ENCODE assay signal across 10 cellular contexts in the genomic region with DNA sequence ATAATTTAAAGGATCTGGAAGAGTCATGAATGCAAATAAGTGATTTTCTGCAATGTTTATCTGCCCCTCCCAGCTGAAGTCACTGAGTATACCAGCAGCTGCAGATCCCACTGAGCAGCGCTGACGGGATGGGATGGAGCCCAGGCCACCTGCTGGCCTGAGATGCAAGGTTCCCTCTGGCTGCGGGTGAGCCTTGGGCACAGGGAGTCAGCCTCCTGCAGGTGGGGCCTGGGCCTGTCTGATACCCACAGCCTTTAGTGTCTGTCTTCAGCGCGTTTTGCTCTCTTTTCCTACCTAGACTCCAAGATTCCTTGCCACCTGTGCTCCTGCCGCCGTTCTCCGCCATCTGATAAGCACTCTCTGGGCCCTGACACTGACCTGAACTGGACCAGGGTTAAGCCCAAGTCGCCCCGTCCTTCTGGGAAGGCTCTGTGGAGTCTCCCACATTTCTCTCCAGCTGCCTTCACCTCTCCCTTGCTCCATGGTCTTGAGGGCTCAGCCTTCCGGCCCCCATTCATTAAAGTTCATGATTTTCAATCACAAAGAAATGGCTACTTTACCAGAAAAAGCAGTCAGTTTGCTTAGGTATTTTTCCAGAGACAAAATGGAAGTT.
DNase-seq lines count a peak whose midpoint lies in the region; ATAC-seq and TF ChIP-seq lines count a peak whose summit lies in the region.
"Had no signal": no experiment of that assay in that cellular context is flagged by ENCODE, and none has a peak within 500 bp of the region (broad histone marks: within the 10 kb centered on the region; RNA-seq: fewer than 3 reads in every experiment).

No MANE protein-coding gene starts in this region.

- no peaks in the 10 kb centered on the region for H3K36me3 ChIP-seq in body of pancreas (replicated peaks in 1 of 2; ENCODE audit: insufficient read depth in 1 of 2, low read depth in 2 of 2)

- whole genome bisulfite sequencing in body of pancreas, 2 donors: 30 to 32% methylated on average over 11 of the region's 11 CpGs

- H3K27me3 ChIP-seq in body of pancreas: no peaks in the 10 kb centered on the region

- H3K4me1 ChIP-seq in body of pancreas: peaks cover 60% of the 10 kb centered on the region

- TF ChIP-seq POLR2A in body of pancreas (IDR thresholded peaks at IDR 0.05): peak in 2 of 3 donors; percentile 18 to 30

- peak overlapping the region; percentile 66 to 83 (median 78) for H3K27ac ChIP-seq in body of pancreas

- intact Hi-C loops in body of pancreas (cut with DNase I): no loop called here

- peak; percentile 77 for DNase-seq in D341Med (ENCODE audit: low spot score)
- peak; percentile 56 for DNase-seq in M059J (ENCODE audit: low read depth)
- peak; percentile 80 to 88 (median 84) for DNase-seq in body of pancreas
- peak; percentile 65 for DNase-seq in myocyte (ENCODE audit: low read depth)
- no peak for DNase-seq in ureter (ENCODE audit: low spot score)
- no peak for DNase-seq in NOMO-1 (lab: John Stamatoyannopoulos, UW; ENCODE audit: unreplicated experiment in 2 of 2)
- no peak for DNase-seq in effector CD4-positive, alpha-beta T cell
- DNase-seq: activated CD4-positive, alpha-beta T cell treated with anti-CD3 and anti-CD28 coated beads for 36 hours; HCEC 1CT had no signal

- ATAC-seq in body of pancreas: peak; percentile 81
- no peak for ATAC-seq in GM21825 (IDR thresholded peaks at IDR 0.05; ENCODE audit: unreplicated experiment)
- ATAC-seq: activated CD4-positive, alpha-beta T cell treated with anti-CD3 and anti-CD28 coated beads for 36 hours had no signal

- no peak overlapping the region for H3K4me3 ChIP-seq in body of pancreas

- no peaks in the 10 kb centered on the region for H3K9me3 ChIP-seq in body of pancreas

- peak in 6 of 7 experiments; percentile 37 to 81 (median 68) for TF ChIP-seq CTCF in body of pancreas (IDR thresholded peaks at IDR 0.05)

Comparison
In these comparisons a context has a peak if more than half of its experiments do, and no peak if none do; other contexts are left out.
1. DNase-seq: peak in D341Med (single experiment), M059J (single experiment), body of pancreas (4 of 4) and myocyte (single experiment); none in ureter (single experiment), NOMO-1 (0 of 2) and effector CD4-positive, alpha-beta T cell (single experiment).